Comparison of ENCODE assay signal across 13 cellular contexts in the genomic region with DNA sequence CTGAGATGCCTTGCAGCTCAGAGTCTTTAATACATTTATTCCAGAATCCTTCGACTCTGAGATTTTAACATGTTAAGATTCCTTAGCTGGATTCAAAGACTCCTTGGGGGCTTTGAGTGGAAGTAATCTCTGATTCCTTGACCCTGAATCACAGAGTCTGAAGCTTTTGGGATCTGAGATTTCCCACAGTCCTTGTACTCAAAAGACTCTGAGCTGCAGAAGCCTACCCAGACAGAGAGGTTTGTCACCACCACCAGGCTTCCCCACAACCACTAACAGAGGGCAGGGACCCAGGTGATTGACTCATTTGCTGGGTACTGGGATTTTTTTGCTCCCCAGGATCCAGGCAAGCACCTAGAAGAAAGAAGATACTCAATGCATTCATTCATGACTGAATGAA. TPM values are rescaled to one million over a fixed set of nuclear protein-coding genes. Genes with fewer than 3 reads are reported as not detected.
DNase-seq lines count a peak whose midpoint lies in the region; ATAC-seq, FAIRE-seq and TF ChIP-seq lines count a peak whose summit lies in the region.
"Had no signal": no experiment of that assay in that cellular context is flagged by ENCODE, and none has a peak within 500 bp of the region (broad histone marks: within the 10 kb centered on the region; RNA-seq: fewer than 3 reads in every experiment).

No MANE protein-coding gene starts in this region.

- peak overlapping the region in 5 of 9 donors; percentile 32 to 97 (median 67) for H3K27ac Mint-ChIP-seq in naive thymus-derived CD4-positive, alpha-beta T cell
- peak overlapping the region; percentile 68 for H3K27ac Mint-ChIP-seq in type B pancreatic cell

- peaks cover 18 to 42% (median 32%) of the 10 kb centered on the region in 7 donors for H3K4me1 Mint-ChIP-seq in naive thymus-derived CD4-positive, alpha-beta T cell
- peaks cover 44% of the 10 kb centered on the region for H3K4me1 Mint-ChIP-seq in type B pancreatic cell (ENCODE audit: unreplicated experiment)

- no TSS peak for BruUV-seq in K562 (replicated peaks; lab: Mats Ljungman, UMichigan)

- H3K4me1 ChIP-seq in heart left ventricle (peaks cover 11 to 76% (median 58%) of the 10 kb centered on the region in 12 donors), K562 (replicated peaks in 1 of 2; ENCODE audit: control insufficient read depth in 2 of 2, insufficient read depth in 2 of 2, low read length in 2 of 2) (peaks cover 61 to 63% of the 10 kb centered on the region in 2 experiments)
- peaks cover 15 to 22% of the 10 kb centered on the region in 2 donors for H3K4me1 ChIP-seq in naive thymus-derived CD4-positive, alpha-beta T cell (ENCODE audit: control insufficient read depth in 2 of 2, insufficient read depth in 2 of 2, low read length in 2 of 2)

- H3K4me3 ChIP-seq in heart left ventricle: no peak overlapping the region
- no peak overlapping the region for H3K4me3 ChIP-seq in K562
- no peak overlapping the region for H3K4me3 ChIP-seq in naive thymus-derived CD4-positive, alpha-beta T cell (ENCODE audit: low read length)
- H3K4me3 ChIP-seq: BLaER1 had no signal

- no peak overlapping the region for H3K9ac ChIP-seq in K562 (ENCODE audit: insufficient read depth in 1 of 2, low read depth in 2 of 2, low read length in 2 of 2)
- H3K9ac ChIP-seq: BLaER1, KMS-11 had no signal

- CTCF ChIA-PET in K562 (lab: Yijun Ruan, JAX; ENCODE audit: low intra/inter-chr PET ratio) (no interaction called here), HEK293T (lab: Yijun Ruan, JAX) (interaction anchor here (0.8 kb wide), 1 partner anchor 14 kb away, joined by 5 read pairs; no protein-coding TSS in a partner anchor)
- CTCF ChIA-PET in naive thymus-derived CD4-positive, alpha-beta T cell (lab: Charles Lee): interaction anchor here (0.7 to 1.0 kb wide), 2 partner anchors 15 to 27 kb away, joined by 4 read pairs; no protein-coding TSS in a partner anchor

- H3K27me3 ChIP-seq in heart left ventricle: no peaks in the 10 kb centered on the region
- no peaks in the 10 kb centered on the region for H3K27me3 ChIP-seq in K562 (ENCODE audit: control insufficient read depth in 2 of 2, insufficient read depth in 2 of 2, low read length in 2 of 2)
- H3K27me3 ChIP-seq in naive thymus-derived CD4-positive, alpha-beta T cell (ENCODE audit: control insufficient read depth in 2 of 2, insufficient read depth in 2 of 2, low read length in 2 of 2): no peaks in the 10 kb centered on the region
- H3K27me3 ChIP-seq: BLaER1 had no signal

- DNase-seq in heart left ventricle (peak in 1 of 5 donors; percentile 3), Right ventricle myocardium superior (no peak), K562 (ENCODE audit: extremely low read depth in 1 of 4, low spot score in 3 of 4) (no peak), type B pancreatic cell (ENCODE audit: extremely low spot score, unreplicated experiment) (no peak), HEK293T (ENCODE audit: extremely low spot score) (no peak), NAMALWA (ENCODE audit: low spot score) (no peak)
- no peak for DNase-seq in naive thymus-derived CD4-positive, alpha-beta T cell
- DNase-seq: activated gamma-delta T cell treated with Interleukin-2 at 50 U/mL for 16 hours; spleen; stimulated activated naive CD4-positive, alpha-beta T cell had no signal

- H3K9me1 ChIP-seq in K562 (ENCODE audit: control insufficient read depth, insufficient read depth, low read length): peaks cover 4% of the 10 kb centered on the region

- no peaks in the 10 kb centered on the region for H4K20me1 ChIP-seq in K562 (replicated peaks; ENCODE audit: control insufficient read depth, insufficient read depth, low read length)

- TF ChIP-seq CTCF in heart left ventricle (IDR thresholded peaks at IDR 0.05): no peak
- TF ChIP-seq CTCF in K562 (IDR thresholded peaks at IDR 0.05 in 2 of 3, conservative IDR thresholded peaks at IDR 0.05 in 1 of 3; ENCODE audit: insufficient read depth in 2 of 3, low read depth in 1 of 3, low read length in 3 of 3): no peak
- TF ChIP-seq CTCF in type B pancreatic cell (conservative IDR thresholded peaks at IDR 0.05): no peak

- ATAC-seq in heart left ventricle (no peak), Right ventricle myocardium superior (ENCODE audit: poor library complexity) (no peak), K562 (no peak), GM18873 (IDR thresholded peaks at IDR 0.05; ENCODE audit: low FRiP score, unreplicated experiment) (no peak)
- ATAC-seq in naive thymus-derived CD4-positive, alpha-beta T cell: no peak

- 67 to 86% (median 75%) methylated on average over 1 of the region's 1 CpG for WGBS in heart left ventricle, 4 donors
- WGBS in K562 (ENCODE audit: insufficient coverage, low coverage, missing lambda C conversion rate): 71% methylated on average over 1 of the region's 1 CpG

- H3K27me3 Mint-ChIP-seq in naive thymus-derived CD4-positive, alpha-beta T cell: peaks cover 0 to 7% (median 0%) of the 10 kb centered on the region in 5 donors
- no peaks in the 10 kb centered on the region for H3K27me3 Mint-ChIP-seq in type B pancreatic cell

- H3K4me3 Mint-ChIP-seq in naive thymus-derived CD4-positive, alpha-beta T cell: peak overlapping the region; percentile 65 to 99 (median 99)
- peak overlapping the region; percentile 100 for H3K4me3 Mint-ChIP-seq in type B pancreatic cell

- intact Hi-C loops in heart left ventricle (cut with DNase I) (no loop called here), Right ventricle myocardium superior (cut with DNase I) (no loop called here), K562 (cut with micrococcal nuclease) (no loop called here)
- intact Hi-C loops in naive thymus-derived CD4-positive, alpha-beta T cell (cut with micrococcal nuclease): loop anchor here in 1 of 2 donors (10.0 kb wide), 2 partner anchors 254 to 1166 kb away; a partner anchor contains a TSS

- H3K4me2 ChIP-seq in K562 (ENCODE audit: insufficient read depth, low read length): no peak overlapping the region

- H3K9me3 Mint-ChIP-seq in naive thymus-derived CD4-positive, alpha-beta T cell: no peaks in the 10 kb centered on the region
- H3K9me3 Mint-ChIP-seq in type B pancreatic cell: no peaks in the 10 kb centered on the region

- no peak for TF ChIP-seq RAD21 in K562 (CRISPR knock-in tag; conservative IDR thresholded peaks at IDR 0.05 in 1 of 2, IDR thresholded peaks at IDR 0.05 in 1 of 2)

- H3K27ac ChIP-seq in heart left ventricle (peak overlapping the region in 10 of 12 donors; percentile 93 to 100 (median 99)), K562 (ENCODE audit: extremely low read depth, low read depth, low read length) (peak overlapping the region; percentile 20; the same call in 1 of the 3 replicates)
- H3K27ac ChIP-seq in naive thymus-derived CD4-positive, alpha-beta T cell (ENCODE audit: low read depth, low read length): no peak overlapping the region
- H3K27ac ChIP-seq: BLaER1, KMS-11 had no signal

- POLR2A ChIA-PET in K562 (lab: Yijun Ruan, JAX) (interaction anchor here (0.6 to 10.5 kb wide), 8 partner anchors 12 to 160 kb away, joined by 3 to 115 read pairs (median 3); no protein-coding TSS in a partner anchor), HEK293T (lab: Yijun Ruan, JAX) (interaction anchor here (1.2 to 3.0 kb wide), 2 partner anchors 12 to 160 kb away, joined by 3 to 50 read pairs; no protein-coding TSS in a partner anchor)
- POLR2A ChIA-PET in naive thymus-derived CD4-positive, alpha-beta T cell (lab: Charles Lee): interaction anchor here (1.4 kb wide), 1 partner anchor 16 kb away, joined by 3 read pairs; no protein-coding TSS in a partner anchor

- H3K9me3 ChIP-seq in heart left ventricle: no peaks in the 10 kb centered on the region
- no peaks in the 10 kb centered on the region for H3K9me3 ChIP-seq in K562 (replicated peaks; ENCODE audit: control insufficient read depth, insufficient read depth, low read depth, low read length)
- no peaks in the 10 kb centered on the region for H3K9me3 ChIP-seq in naive thymus-derived CD4-positive, alpha-beta T cell (ENCODE audit: control insufficient read depth in 2 of 3, low read length in 3 of 3)
- H3K9me3 ChIP-seq: BLaER1, spleen had no signal

- peaks cover 39% of the 10 kb centered on the region for H3K79me2 ChIP-seq in K562 (ENCODE audit: control insufficient read depth, insufficient read depth, low read length)

- no peak for FAIRE-seq in K562 (lab: Jason Lieb, UNC)

- H3K36me3 Mint-ChIP-seq in naive thymus-derived CD4-positive, alpha-beta T cell: no peaks in the 10 kb centered on the region
- peaks cover 1% of the 10 kb centered on the region for H3K36me3 Mint-ChIP-seq in type B pancreatic cell

- H3K36me3 ChIP-seq in heart left ventricle (peaks cover 0 to 10% (median 4%) of the 10 kb centered on the region in 9 donors), K562 (ENCODE audit: control insufficient read depth, insufficient read depth, low read length) (peaks cover 17% of the 10 kb centered on the region; the same call in 2 of the 3 replicates)
- H3K36me3 ChIP-seq in naive thymus-derived CD4-positive, alpha-beta T cell (ENCODE audit: control insufficient read depth in 2 of 3, insufficient read depth in 3 of 3, low read length in 3 of 3): peaks cover 0 to 7% (median 0%) of the 10 kb centered on the region in 3 experiments
- H3K36me3 ChIP-seq: spleen had no signal

- 0 out of 2 replicates have a peak overlapping the region, but pooled peaks have one; percentile 84 for H2AFZ ChIP-seq in K562 (ENCODE audit: low read depth, low read length)

- no peak for TF ChIP-seq EP300 in K562 (IDR thresholded peaks at IDR 0.05; ENCODE audit: low read length)

- in situ Hi-C loops in K562 (cut with MboI): no loop called here

- TF ChIP-seq POLR2A in heart left ventricle (IDR thresholded peaks at IDR 0.05): no peak
- TF ChIP-seq POLR2A in K562 (conservative IDR thresholded peaks at IDR 0.05): no peak

RNA-seq across cellular contexts. Expression of a gene that starts 1.4 kb away (rescaled TPM):
- total RNA-seq in heart left ventricle (100 to 1,000 TPM in 3 of 9 donors, 10 to 100 TPM in 6; 35.7 to 211 (median 71.8) TPM), Right ventricle myocardium superior (54.0 TPM), K562 (2014; rRNA removed) (67.9 and 85.8 TPM in 2 replicates), K562 (2014; rRNA removed; fragmentation: Illumina TruSeq; extraction: Trizol) (30.3 and 44.1 TPM in 2 replicates), K562 (2015; rRNA removed; fragmentation: Illumina TruSeq; extraction: Trizol) (78.5 and 87.1 TPM in 2 replicates), K562 (2021) (106 and 115 TPM in 2 replicates), type B pancreatic cell (ENCODE audit: low replicate concordance) (151 and 229 TPM in 2 replicates)
- polyA plus RNA-seq in heart left ventricle (100 to 1,000 TPM in 1 of 2 donors, 10 to 100 TPM in 1; 32.5 to 190 TPM), K562 (2011; rRNA removed) (45.5 and 123 TPM in 2 replicates), K562 (2014; fragmentation: Illumina TruSeq; extraction: Trizol) (95.0 and 102 TPM in 2 replicates), K562 (2014; fragmentation: Nextera tagmentation; extraction: Ambion mirVana) (1 to 10 TPM; 2.8 to 6.8 TPM), K562 (2014; rRNA removed) (67.8 and 77.9 TPM in 2 replicates)
- total RNA-seq in K562 (2011; cell fraction: chromatin; rRNA removed; ENCODE audit: low replicate concordance): 53.1 and 136 TPM in 2 replicates
- 186 and 237 TPM in 2 replicates for total RNA-seq in K562 (2011; cell fraction: nucleolus; rRNA removed)
- total RNA-seq in K562 (2011; cell fraction: nucleoplasm; rRNA removed): 128 and 144 TPM in 2 replicates
- polyA plus RNA-seq in K562 (2011; cell fraction: cytosol; rRNA removed): 84.3 and 156 TPM in 2 replicates
- polyA plus RNA-seq in K562 (2011; cell fraction: nucleus; rRNA removed): 79.5 and 81.7 TPM in 2 replicates
- polyA plus RNA-seq in K562 (2012): 148 and 286 TPM in 2 replicates
- 24.5 and 38.2 TPM in 2 replicates for polyA minus RNA-seq in K562 (2011; rRNA and poly(A)+ RNA removed)
- 53.3 and 105 TPM in 2 replicates for polyA minus RNA-seq in K562 (2011; cell fraction: cytosol; rRNA and poly(A)+ RNA removed)
- 27.3 and 51.1 TPM in 2 replicates for polyA minus RNA-seq in K562 (2011; cell fraction: nucleus; rRNA and poly(A)+ RNA removed)
- 10 to 100 TPM in 3 of 5 experiments, 1 to 10 TPM in 2; 5.1 to 19.9 (median 13.2) TPM for total RNA-seq in naive thymus-derived CD4-positive, alpha-beta T cell
- polyA plus RNA-seq in naive thymus-derived CD4-positive, alpha-beta T cell: 1 to 10 TPM; 2.9 to 7.8 TPM

RNA-seq across cellular contexts. Expression of a gene that starts 34.9 kb away (rescaled TPM):
- total RNA-seq in heart left ventricle (10 to 100 TPM in 2 of 9 donors, 1 to 10 TPM in 7; 2.0 to 12.5 (median 5.1) TPM), Right ventricle myocardium superior (6.5 TPM), K562 (2014; rRNA removed) (9.8 and 14.2 TPM in 2 replicates), K562 (2014; rRNA removed; fragmentation: Illumina TruSeq; extraction: Trizol) (2.8 and 2.9 TPM in 2 replicates), K562 (2015; rRNA removed; fragmentation: Illumina TruSeq; extraction: Trizol) (6.1 and 6.5 TPM in 2 replicates), K562 (2021) (19.0 and 27.3 TPM in 2 replicates), type B pancreatic cell (ENCODE audit: low replicate concordance) (7.5 and 11.3 TPM in 2 replicates)
- polyA plus RNA-seq in heart left ventricle (1 to 10 TPM; 4.0 to 4.8 TPM), K562 (2011; rRNA removed) (8.0 and 11.8 TPM in 2 replicates), K562 (2014; fragmentation: Illumina TruSeq; extraction: Trizol) (8.7 and 11.9 TPM in 2 replicates), K562 (2014; fragmentation: Nextera tagmentation; extraction: Ambion mirVana) (under 1 TPM; 0.32 to 0.41 TPM), K562 (2014; rRNA removed) (17.0 and 20.4 TPM in 2 replicates)
- 57.8 and 141 TPM in 2 replicates for total RNA-seq in K562 (2011; cell fraction: chromatin; rRNA removed; ENCODE audit: low replicate concordance)
- total RNA-seq in K562 (2011; cell fraction: nucleolus; rRNA removed): 58.7 and 66.9 TPM in 2 replicates
- 57.6 and 71.8 TPM in 2 replicates for total RNA-seq in K562 (2011; cell fraction: nucleoplasm; rRNA removed)
- 7.2 and 13.1 TPM in 2 replicates for polyA plus RNA-seq in K562 (2011; cell fraction: cytosol; rRNA removed)
- polyA plus RNA-seq in K562 (2011; cell fraction: nucleus; rRNA removed): 47.6 and 80.4 TPM in 2 replicates
- polyA plus RNA-seq in K562 (2012): 11.7 and 25.1 TPM in 2 replicates
- polyA minus RNA-seq in K562 (2011; rRNA and poly(A)+ RNA removed): 4.6 and 5.0 TPM in 2 replicates
- 7.2 and 15.1 TPM in 2 replicates for polyA minus RNA-seq in K562 (2011; cell fraction: cytosol; rRNA and poly(A)+ RNA removed)
- polyA minus RNA-seq in K562 (2011; cell fraction: nucleus; rRNA and poly(A)+ RNA removed): 18.5 and 19.8 TPM in 2 replicates
- 10 to 100 TPM; 18.0 to 50.3 (median 24.7) TPM for total RNA-seq in naive thymus-derived CD4-positive, alpha-beta T cell
- polyA plus RNA-seq in naive thymus-derived CD4-positive, alpha-beta T cell: 1 to 10 TPM; 3.9 to 7.1 TPM
